8 cellular contexts compared by ENCODE assay signal in genomic region chr4:78776031-78776728, GRCh38. TPM values are rescaled to one million over a fixed set of nuclear protein-coding genes. Genes with fewer than 3 reads are reported as not detected.
DNase-seq lines count a peak whose midpoint lies in the region; ATAC-seq and TF ChIP-seq lines count a peak whose summit lies in the region.

BMP2K (plus strand) TSS chr4:78776350; CDS start chr4:78776544, 194 bp downstream.

- H3K4me1 ChIP-seq in DOHH2 (ENCODE audit: control insufficient read depth, low read length), result peaks cover 49% of the 10 kb centered on the region
- peaks cover 26% of the 10 kb centered on the region for H3K4me1 ChIP-seq in HUES64 (ENCODE audit: insufficient read depth, low read length)
- peaks cover 3% of the 10 kb centered on the region for H3K4me1 ChIP-seq in ovary (ENCODE audit: insufficient read depth)
- H3K4me1 ChIP-seq in thyroid gland, result peaks cover 19 to 27% of the 10 kb centered on the region in 2 donors

- 0 out of 2 replicates have a peak, but pooled peaks cover 2% of the 10 kb centered on the region for H3K36me3 ChIP-seq in DOHH2 (ENCODE audit: control insufficient read depth, low read length)
- no peaks in the 10 kb centered on the region for H3K36me3 ChIP-seq in HUES64 (ENCODE audit: insufficient read depth, low read length)
- H3K36me3 ChIP-seq in ovary, result no peaks in the 10 kb centered on the region
- no peaks in the 10 kb centered on the region for H3K36me3 ChIP-seq in thyroid gland

- DNase-seq in activated naive CD4-positive, alpha-beta T cell treated with anti-CD3 and anti-CD28 coated beads, Interleukin-2, amount 50 U/mL, for 72 hours (ENCODE audit: low spot score in 2 of 2), result peak; percentile 73 to 90
- peak; percentile 88 for DNase-seq in glomerular visceral epithelial cell (ENCODE audit: extremely low spot score)
- peak; percentile 76 to 87 (median 81) for DNase-seq in ovary
- peak; percentile 81 for DNase-seq in thyroid gland

- H3K9me2 ChIP-seq in DOHH2 (replicated peaks; ENCODE audit: control insufficient read depth, low read length), result no peaks in the 10 kb centered on the region

- peak within 1 kb of the TSS; percentile 95 to 97 for H3K27ac Mint-ChIP-seq in activated naive CD4-positive, alpha-beta T cell treated with anti-CD3 and anti-CD28 coated beads, Interleukin-2, amount 50 U/mL, for 72 hours

- H3K79me2 ChIP-seq in DOHH2 (ENCODE audit: control insufficient read depth, low read length), result peaks cover 47% of the 10 kb centered on the region

- TF ChIP-seq EP300 in ovary (IDR thresholded peaks at IDR 0.05), result no peak

- H3K4me3 ChIP-seq in DOHH2 (ENCODE audit: low read length) (peak within 1 kb of the TSS; percentile 84), HUES64 (ENCODE audit: low read length) (peak within 1 kb of the TSS; percentile 83), ovary (peak within 1 kb of the TSS; percentile 70), thyroid gland (replicated peaks in 1 of 3) (peak within 1 kb of the TSS; percentile 16 to 99 (median 79))

- no peaks in the 10 kb centered on the region for H3K27me3 ChIP-seq in DOHH2 (ENCODE audit: control insufficient read depth, low read length)
- no peaks in the 10 kb centered on the region for H3K27me3 ChIP-seq in HUES64 (ENCODE audit: insufficient read depth, low read length)
- no peaks in the 10 kb centered on the region for H3K27me3 ChIP-seq in ovary
- H3K27me3 ChIP-seq in thyroid gland, result no peaks in the 10 kb centered on the region

- no peaks in the 10 kb centered on the region for H3F3A ChIP-seq in DOHH2 (ENCODE audit: control insufficient read depth, insufficient read depth)

- H3K9me3 ChIP-seq in DOHH2 (ENCODE audit: control insufficient read depth, insufficient read depth, low read length) (no peaks in the 10 kb centered on the region), HUES64 (ENCODE audit: insufficient read depth, low read depth, low read length) (no peaks in the 10 kb centered on the region), ovary (no peaks in the 10 kb centered on the region), thyroid gland (no peaks in the 10 kb centered on the region)

- intact Hi-C loops in ovary (cut with DNase I), result no loop called here
- intact Hi-C loops in thyroid gland (cut with DNase I), result loop anchor here (5.0 kb wide), 1 partner anchor 159 kb away; no protein-coding TSS in a partner anchor

- under 1% methylated on average over 97 of the region's 100 CpGs for WGBS in HUES64
- 0 to 1% (median 0%) methylated on average over 3 to 97 of the region's 100 CpGs for WGBS in ovary, 3 donors
- no CpG with 5 or more reads among the region's 100 CpGs for WGBS in thyroid gland, 2 donors

- H3K27ac ChIP-seq in DOHH2 (ENCODE audit: low read depth, low read length), result peak within 1 kb of the TSS; percentile 77
- H3K27ac ChIP-seq in HUES64 (ENCODE audit: low read depth, low read length), result peak within 1 kb of the TSS; percentile 93
- H3K27ac ChIP-seq in ovary, result peak within 1 kb of the TSS; percentile 97 to 99
- peak within 1 kb of the TSS; percentile 98 to 99 (median 98) for H3K27ac ChIP-seq in thyroid gland

- TF ChIP-seq CTCF in DOHH2 (IDR thresholded peaks at IDR 0.05; ENCODE audit: low read depth, low read length, poor library complexity, severe bottlenecking), result no peak
- no peak for TF ChIP-seq CTCF in ovary (IDR thresholded peaks at IDR 0.05)
- TF ChIP-seq CTCF in thyroid gland (IDR thresholded peaks at IDR 0.05), result peak in 1 of 6 experiments; percentile 26

- ATAC-seq in GM21423 (IDR thresholded peaks at IDR 0.05; ENCODE audit: unreplicated experiment) (peak; percentile 70), SK-N-SH treated with all-trans-retinoic acid at 6 μM for 48 hours (peak; percentile 79)
- ATAC-seq in activated naive CD4-positive, alpha-beta T cell treated with anti-CD3 and anti-CD28 coated beads, Interleukin-2, amount 50 U/mL, for 72 hours, result peak; percentile 82 to 84

- peaks cover 3% of the 10 kb centered on the region; the same call in 1 of the 2 replicates for H4K20me1 ChIP-seq in DOHH2 (ENCODE audit: control insufficient read depth, insufficient read depth, low read depth, low read length)

- H3K4me2 ChIP-seq in DOHH2 (ENCODE audit: low read length), result peak within 1 kb of the TSS; percentile 95

- H3K36me3 Mint-ChIP-seq in activated naive CD4-positive, alpha-beta T cell treated with anti-CD3 and anti-CD28 coated beads, Interleukin-2, amount 50 U/mL, for 72 hours, result peaks cover 0 to 16% of the 10 kb centered on the region in 2 donors

- H3K9ac ChIP-seq in HUES64 (ENCODE audit: low read depth, low read length), result peak within 1 kb of the TSS; percentile 97

- peak; percentile 12 for TF ChIP-seq POLR2A in ovary (IDR thresholded peaks at IDR 0.05)
- TF ChIP-seq POLR2A in thyroid gland (IDR thresholded peaks at IDR 0.05), result peak in 1 of 2 donors; percentile 75

- H3K9me3 Mint-ChIP-seq in activated naive CD4-positive, alpha-beta T cell treated with anti-CD3 and anti-CD28 coated beads, Interleukin-2, amount 50 U/mL, for 72 hours, result no peaks in the 10 kb centered on the region

TF ChIP-seq in SK-N-SH treated with all-trans-retinoic acid at 6 μM for 48 hours, 23 proteins besides CTCF, POLR2A, EP300 and RAD21:
- TF ChIP-seq ARNTL (CRISPR knock-in tag; IDR thresholded peaks at IDR 0.05; ENCODE audit: borderline replicate concordance, low read depth) (no peak), TCF4 (CRISPR knock-in tag; IDR thresholded peaks at IDR 0.05; ENCODE audit: borderline replicate concordance) (no peak), TOX (CRISPR knock-in tag; IDR thresholded peaks at IDR 0.05; ENCODE audit: borderline replicate concordance) (no peak), SNAI2 (CRISPR knock-in tag; IDR thresholded peaks at IDR 0.05) (no peak), TSHZ2 (CRISPR knock-in tag; IDR thresholded peaks at IDR 0.05) (no peak), BACH2 (CRISPR knock-in tag; IDR thresholded peaks at IDR 0.05; ENCODE audit: borderline replicate concordance) (no peak), GLIS3 (CRISPR knock-in tag; IDR thresholded peaks at IDR 0.05) (no peak), CSRNP3 (CRISPR knock-in tag; IDR thresholded peaks at IDR 0.05) (no peak), ESRRG (CRISPR knock-in tag; IDR thresholded peaks at IDR 0.05) (no peak)
TF ChIP-seq in SK-N-SH treated with all-trans-retinoic acid at 6 μM for 48 hours: peak in this region for 0.

RNA-seq across cellular contexts. Expression of gene BMP2K, which starts in this region (rescaled TPM):
- 16.4 TPM for polyA plus RNA-seq in HUES64 (2013, experiment 1 of 2)
- 15.3 TPM for polyA plus RNA-seq in HUES64 (2013, experiment 2 of 2)
- total RNA-seq in activated naive CD4-positive, alpha-beta T cell treated with anti-CD3 and anti-CD28 coated beads, Interleukin-2, amount 50 U/mL, for 72 hours, result 10 to 100 TPM; 16.9 to 25.0 TPM
- total RNA-seq in ovary, result 10 to 100 TPM; 15.7 to 57.3 (median 27.9) TPM
- polyA plus RNA-seq in ovary, result 10 to 100 TPM in 1 of 2 donors, 1 to 10 TPM in 1; 4.8 to 20.4 TPM
- 10 to 100 TPM; 63.8 to 69.2 (median 64.3) TPM for total RNA-seq in thyroid gland

Comparison
In these comparisons a context has a peak if more than half of its experiments do, and no peak if none do; other contexts are left out.
1. Peak in every context shown above with its lines: DNase-seq, ATAC-seq, H3K4me3 ChIP-seq and H3K27ac ChIP-seq.